ENCODE assay signal across 16 cellular contexts in the genomic region with DNA sequence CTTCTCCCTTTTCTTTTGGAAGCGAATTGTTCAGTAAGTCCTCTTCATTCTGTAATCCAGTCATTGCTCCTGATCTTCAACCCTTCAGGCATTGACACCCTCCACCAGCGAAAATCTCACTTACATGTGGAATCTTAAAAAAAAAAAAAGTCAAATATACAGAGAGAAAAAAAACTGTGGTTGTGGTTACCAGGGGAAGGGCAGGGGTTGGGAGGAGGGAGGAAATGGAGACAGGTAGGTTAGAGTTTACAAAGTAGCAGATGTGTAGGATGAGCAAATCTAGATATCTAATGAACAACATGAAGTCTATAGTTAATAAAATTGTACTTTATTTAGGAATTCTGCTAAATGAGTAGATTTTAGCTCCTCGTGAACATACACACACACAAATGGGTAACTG. TPM values are rescaled to one million over a fixed set of nuclear protein-coding genes. Genes with fewer than 3 reads are reported as not detected.
DNase-seq lines count a peak whose midpoint lies in the region; ATAC-seq and TF ChIP-seq lines count a peak whose summit lies in the region.
"Had no signal": no experiment of that assay in that cellular context is flagged by ENCODE, and none has a peak within 500 bp of the region (broad histone marks: within the 10 kb centered on the region; RNA-seq: fewer than 3 reads in every experiment).

No MANE protein-coding gene starts in this region.

- no peak overlapping the region for H3K9ac ChIP-seq in MM.1S (ENCODE audit: low read length)
- H3K9ac ChIP-seq: SK-N-SH had no signal

- no peaks in the 10 kb centered on the region for H3K9me3 ChIP-seq in MM.1S (replicated peaks; ENCODE audit: insufficient read depth, low read length)
- H3K9me3 ChIP-seq: Caco-2, psoas muscle, SK-N-SH had no signal

- no peaks in the 10 kb centered on the region for H4K20me1 ChIP-seq in MM.1S (ENCODE audit: insufficient read depth, low read length)

- 86 to 87% methylated on average over 3 of the region's 3 CpGs for WGBS in lower leg skin, 2 donors

- no peaks in the 10 kb centered on the region for H3K79me2 ChIP-seq in MM.1S (ENCODE audit: low read length)

- peaks cover 37% of the 10 kb centered on the region for H3K4me1 ChIP-seq in MM.1S (ENCODE audit: low read length)
- H3K4me1 ChIP-seq: psoas muscle had no signal

- H3K4me2 ChIP-seq in MM.1S (ENCODE audit: low read depth, low read length) = peak overlapping the region; percentile 1; the same call in 1 of the 2 replicates

- no peaks in the 10 kb centered on the region for H3K27me3 Mint-ChIP-seq in activated T-cell treated with anti-CD3 and anti-CD28 coated beads, Interleukin-2, amount 50 U/mL, for 24 hours
- H3K27me3 Mint-ChIP-seq in activated CD8-positive, alpha-beta T cell treated with anti-CD3 and anti-CD28 coated beads for 36 hours = no peaks in the 10 kb centered on the region
- no peaks in the 10 kb centered on the region for H3K27me3 Mint-ChIP-seq in naive thymus-derived CD8-positive, alpha-beta T cell

- intact Hi-C loops in activated CD8-positive, alpha-beta T cell treated with anti-CD3 and anti-CD28 coated beads for 36 hours (cut with micrococcal nuclease) = no loop called here
- intact Hi-C loops in lower leg skin (cut with DNase I; ENCODE audit: low total_unique reads) = no loop called here

- TF ChIP-seq CTCF in MM.1S (IDR thresholded peaks at IDR 0.05; ENCODE audit: low read length) = no peak
- no peak for TF ChIP-seq CTCF in activated CD8-positive, alpha-beta T cell treated with anti-CD3 and anti-CD28 coated beads for 36 hours (IDR thresholded peaks at IDR 0.05)
- no peak for TF ChIP-seq CTCF in lower leg skin (IDR thresholded peaks at IDR 0.05)

- H2AFZ ChIP-seq in MM.1S (ENCODE audit: low read length) = no peak overlapping the region

- no peak overlapping the region for H3K4me3 ChIP-seq in MM.1S (ENCODE audit: low read length)
- H3K4me3 ChIP-seq in lower leg skin (ENCODE audit: low read depth, poor library complexity, severe bottlenecking) = no peak overlapping the region
- H3K4me3 ChIP-seq: psoas muscle had no signal

- H3K27ac ChIP-seq in MM.1S (ENCODE audit: low read length) = no peak overlapping the region
- H3K27ac ChIP-seq: psoas muscle had no signal

- peak overlapping the region; percentile 35 for H3K4me3 Mint-ChIP-seq in activated T-cell treated with anti-CD3 and anti-CD28 coated beads, Interleukin-2, amount 50 U/mL, for 24 hours
- H3K4me3 Mint-ChIP-seq in activated CD8-positive, alpha-beta T cell treated with anti-CD3 and anti-CD28 coated beads for 36 hours = no peak overlapping the region
- peak overlapping the region; percentile 34 to 82 (median 74) for H3K4me3 Mint-ChIP-seq in naive thymus-derived CD8-positive, alpha-beta T cell

- peaks cover 91% of the 10 kb centered on the region for H3K4me1 Mint-ChIP-seq in activated T-cell treated with anti-CD3 and anti-CD28 coated beads, Interleukin-2, amount 50 U/mL, for 24 hours (ENCODE audit: low read depth)
- H3K4me1 Mint-ChIP-seq in activated CD8-positive, alpha-beta T cell treated with anti-CD3 and anti-CD28 coated beads for 36 hours (ENCODE audit: low read depth) = peaks cover 84% of the 10 kb centered on the region
- H3K4me1 Mint-ChIP-seq in naive thymus-derived CD8-positive, alpha-beta T cell = peaks cover 50 to 95% (median 94%) of the 10 kb centered on the region in 4 donors

- no peak for ATAC-seq in activated CD8-positive, alpha-beta T cell treated with anti-CD3 and anti-CD28 coated beads for 36 hours
- peak; percentile 73 to 81 for ATAC-seq in naive thymus-derived CD8-positive, alpha-beta T cell
- ATAC-seq: left ventricle myocardium superior, psoas muscle had no signal

- DNase-seq in activated T-cell treated with anti-CD3 and anti-CD28 coated beads, Interleukin-2, amount 50 U/mL, for 24 hours = no peak
- DNase-seq in activated T-cell treated with anti-CD3 and anti-CD28 coated beads for 4 hours (no peak), MM.1S (peak; percentile 43), NCI-H69 (lab: John Stamatoyannopoulos, UW) (no peak), lower leg skin (ENCODE audit: low spot score in 2 of 2) (no peak), SW 1271 (lab: John Stamatoyannopoulos, UW) (no peak)
- DNase-seq in activated CD8-positive, alpha-beta T cell treated with anti-CD3 and anti-CD28 coated beads for 36 hours = no peak
- DNase-seq in naive thymus-derived CD8-positive, alpha-beta T cell = peak in 8 of 10 donors; percentile 30 to 71 (median 50)
- DNase-seq: Caco-2, foreskin fibroblast, left ventricle myocardium superior, NCI-H446 treated with DMSO at 0.1 percent for 48 hours, OCI-M1, psoas muscle, SK-N-SH had no signal

- H3K27me3 ChIP-seq in MM.1S (replicated peaks; ENCODE audit: insufficient read depth, low read length) = no peaks in the 10 kb centered on the region

- no peaks in the 10 kb centered on the region for H3K9me3 Mint-ChIP-seq in activated T-cell treated with anti-CD3 and anti-CD28 coated beads, Interleukin-2, amount 50 U/mL, for 24 hours
- H3K9me3 Mint-ChIP-seq in activated CD8-positive, alpha-beta T cell treated with anti-CD3 and anti-CD28 coated beads for 36 hours = no peaks in the 10 kb centered on the region
- no peaks in the 10 kb centered on the region for H3K9me3 Mint-ChIP-seq in naive thymus-derived CD8-positive, alpha-beta T cell
- H3K9me3 Mint-ChIP-seq: activated naive CD4-positive, alpha-beta T cell treated with anti-CD3 and anti-CD28 coated beads, Interleukin-2, amount 50 U/mL, for 72 hours had no signal

- H3K36me3 Mint-ChIP-seq in activated T-cell treated with anti-CD3 and anti-CD28 coated beads, Interleukin-2, amount 50 U/mL, for 24 hours (ENCODE audit: low read depth) = no peaks in the 10 kb centered on the region
- H3K36me3 Mint-ChIP-seq in activated CD8-positive, alpha-beta T cell treated with anti-CD3 and anti-CD28 coated beads for 36 hours (ENCODE audit: low read depth) = no peaks in the 10 kb centered on the region
- no peaks in the 10 kb centered on the region for H3K36me3 Mint-ChIP-seq in naive thymus-derived CD8-positive, alpha-beta T cell

- H3K9me2 ChIP-seq in MM.1S (replicated peaks; ENCODE audit: insufficient read depth, low read length) = no peaks in the 10 kb centered on the region
- H3K9me2 ChIP-seq: SK-N-SH had no signal

- peaks cover 14% of the 10 kb centered on the region for H3F3A ChIP-seq in MM.1S (ENCODE audit: insufficient read depth, low read length)

- no peaks in the 10 kb centered on the region for H3K36me3 ChIP-seq in MM.1S (replicated peaks; ENCODE audit: insufficient read depth, low read length)

- POLR2A ChIA-PET in activated CD8-positive, alpha-beta T cell treated with anti-CD3 and anti-CD28 coated beads for 36 hours (lab: Charles Lee) = interaction anchor here (0.5 to 1.9 kb wide), 2 partner anchors 8 to 128 kb away, joined by 3 to 5 read pairs; no protein-coding TSS in a partner anchor
- POLR2A ChIA-PET in naive thymus-derived CD8-positive, alpha-beta T cell (lab: Charles Lee) = interaction anchor here (0.6 kb wide), 1 partner anchor 17 kb away, joined by 3 read pairs; a partner anchor contains a TSS

- no peak for TF ChIP-seq POLR2A in lower leg skin (IDR thresholded peaks at IDR 0.05)

- no peak overlapping the region for H3K27ac Mint-ChIP-seq in activated T-cell treated with anti-CD3 and anti-CD28 coated beads, Interleukin-2, amount 50 U/mL, for 24 hours
- peak overlapping the region; percentile 46 for H3K27ac Mint-ChIP-seq in activated CD8-positive, alpha-beta T cell treated with anti-CD3 and anti-CD28 coated beads for 36 hours
- peak overlapping the region in 8 of 10 donors; percentile 1 to 90 (median 75) for H3K27ac Mint-ChIP-seq in naive thymus-derived CD8-positive, alpha-beta T cell

- CTCF ChIA-PET in activated CD8-positive, alpha-beta T cell treated with anti-CD3 and anti-CD28 coated beads for 36 hours (lab: Charles Lee) = interaction anchor here (1.6 kb wide), 1 partner anchor 25 kb away, joined by 5 read pairs; no protein-coding TSS in a partner anchor

RNA-seq across cellular contexts. Expression of a gene that starts 17.7 kb away (rescaled TPM):
- 100 to 1,000 TPM; 234 to 235 TPM for total RNA-seq in activated CD8-positive, alpha-beta T cell treated with anti-CD3 and anti-CD28 coated beads for 36 hours
- total RNA-seq in naive thymus-derived CD8-positive, alpha-beta T cell = 100 to 1,000 TPM; 484 to 533 TPM
- polyA plus RNA-seq in naive thymus-derived CD8-positive, alpha-beta T cell = 100 to 1,000 TPM; 746 to 988 (median 748) TPM
- 100 to 1,000 TPM; 158 to 250 (median 206) TPM for total RNA-seq in lower leg skin

Comparison
In these comparisons a context has a peak if more than half of its experiments do, and no peak if none do; other contexts are left out.
1. DNase-seq: peak in MM.1S (single experiment) and naive thymus-derived CD8-positive, alpha-beta T cell (8 of 10); none in activated T-cell treated with anti-CD3 and anti-CD28 coated beads, Interleukin-2, amount 50 U/mL, for 24 hours (single experiment), activated T-cell treated with anti-CD3 and anti-CD28 coated beads for 4 hours (single experiment), activated CD8-positive, alpha-beta T cell treated with anti-CD3 and anti-CD28 coated beads for 36 hours (single experiment), NCI-H69 (single experiment), lower leg skin (0 of 2) and SW 1271 (0 of 2).